ENCODE assay signal across 3 cellular contexts in the genomic region with DNA sequence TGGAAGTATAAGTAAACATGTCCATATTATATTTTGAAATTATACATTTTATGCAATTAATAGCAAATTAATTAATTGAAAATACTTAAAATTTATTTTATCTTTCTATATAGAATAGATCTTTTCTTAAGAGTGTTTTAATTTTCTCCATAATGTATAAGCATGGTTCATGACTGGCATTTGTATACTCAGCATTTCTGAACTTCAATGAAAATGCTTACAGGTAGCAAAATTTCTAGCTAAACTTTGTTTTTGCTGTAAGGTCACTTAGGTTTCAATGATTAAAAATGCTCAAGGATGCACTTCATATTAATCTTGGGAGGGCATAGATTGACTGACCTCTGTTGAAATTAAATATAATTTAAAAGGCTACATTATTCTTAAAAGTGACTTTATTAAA.
TF ChIP-seq lines count a peak whose summit lies in the region.

No MANE protein-coding gene starts in this region.

TF ChIP-seq in IMR-90, 13 proteins besides CTCF, POLR2A, EP300 and RAD21:
- TF ChIP-seq MXI1 (IDR thresholded peaks at IDR 0.05; ENCODE audit: borderline replicate concordance, low read depth, low read length) (no peak), MAFK (IDR thresholded peaks at IDR 0.05; ENCODE audit: low read depth, low read length) (peak; percentile 49)

TF ChIP-seq in K562, 482 proteins besides CTCF, POLR2A, EP300 and RAD21:
- peak; percentile 37; the same call in 1 of the 2 replicates for TF ChIP-seq ZNF316 (IDR thresholded peaks at IDR 0.05)
- TF ChIP-seq MAFF (IDR thresholded peaks at IDR 0.05; ENCODE audit: low read length): 0 out of 2 replicates have a peak, but pooled peaks have one; percentile 6
- TF ChIP-seq PTTG1 (tag; IDR thresholded peaks at IDR 0.05; ENCODE audit: low read depth): no peak

TF ChIP-seq in GM23338, 12 proteins besides CTCF, POLR2A, EP300 and RAD21:
- no peak for TF ChIP-seq NANOG (IDR thresholded peaks at IDR 0.05; ENCODE audit: borderline replicate concordance)
- no peak for TF ChIP-seq JUNB (IDR thresholded peaks at IDR 0.05; ENCODE audit: unreplicated experiment)
- no peak for TF ChIP-seq EZH2phosphoT487 (IDR thresholded peaks at IDR 0.05; ENCODE audit: unreplicated experiment)
- TF ChIP-seq CREB1 (CRISPR knock-in tag; IDR thresholded peaks at IDR 0.05; ENCODE audit: low read depth): no peak
- TF ChIP-seq, protein P1, sequence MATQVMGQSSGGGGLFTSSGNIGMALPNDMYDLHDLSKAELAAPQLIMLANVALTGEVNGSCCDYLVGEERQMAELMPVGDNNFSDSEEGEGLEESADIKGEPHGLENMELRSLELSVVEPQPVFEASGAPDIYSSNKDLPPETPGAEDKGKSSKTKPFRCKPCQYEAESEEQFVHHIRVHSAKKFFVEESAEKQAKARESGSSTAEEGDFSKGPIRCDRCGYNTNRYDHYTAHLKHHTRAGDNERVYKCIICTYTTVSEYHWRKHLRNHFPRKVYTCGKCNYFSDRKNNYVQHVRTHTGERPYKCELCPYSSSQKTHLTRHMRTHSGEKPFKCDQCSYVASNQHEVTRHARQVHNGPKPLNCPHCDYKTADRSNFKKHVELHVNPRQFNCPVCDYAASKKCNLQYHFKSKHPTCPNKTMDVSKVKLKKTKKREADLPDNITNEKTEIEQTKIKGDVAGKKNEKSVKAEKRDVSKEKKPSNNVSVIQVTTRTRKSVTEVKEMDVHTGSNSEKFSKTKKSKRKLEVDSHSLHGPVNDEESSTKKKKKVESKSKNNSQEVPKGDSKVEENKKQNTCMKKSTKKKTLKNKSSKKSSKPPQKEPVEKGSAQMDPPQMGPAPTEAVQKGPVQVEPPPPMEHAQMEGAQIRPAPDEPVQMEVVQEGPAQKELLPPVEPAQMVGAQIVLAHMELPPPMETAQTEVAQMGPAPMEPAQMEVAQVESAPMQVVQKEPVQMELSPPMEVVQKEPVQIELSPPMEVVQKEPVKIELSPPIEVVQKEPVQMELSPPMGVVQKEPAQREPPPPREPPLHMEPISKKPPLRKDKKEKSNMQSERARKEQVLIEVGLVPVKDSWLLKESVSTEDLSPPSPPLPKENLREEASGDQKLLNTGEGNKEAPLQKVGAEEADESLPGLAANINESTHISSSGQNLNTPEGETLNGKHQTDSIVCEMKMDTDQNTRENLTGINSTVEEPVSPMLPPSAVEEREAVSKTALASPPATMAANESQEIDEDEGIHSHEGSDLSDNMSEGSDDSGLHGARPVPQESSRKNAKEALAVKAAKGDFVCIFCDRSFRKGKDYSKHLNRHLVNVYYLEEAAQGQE (IDR thresholded peaks at IDR 0.05; ENCODE audit: unreplicated experiment): no peak
- no peak for TF ChIP-seq ZNF331 (CRISPR knock-in tag; IDR thresholded peaks at IDR 0.05; ENCODE audit: low read depth)
- no peak for TF ChIP-seq POLR2AphosphoS5 (IDR thresholded peaks at IDR 0.05; ENCODE audit: low read depth)
- no peak for TF ChIP-seq STAT1 (IDR thresholded peaks at IDR 0.05; ENCODE audit: unreplicated experiment)
- no peak for TF ChIP-seq EZH2 (IDR thresholded peaks at IDR 0.05; ENCODE audit: low read depth, unreplicated experiment)
- TF ChIP-seq, protein P2, sequence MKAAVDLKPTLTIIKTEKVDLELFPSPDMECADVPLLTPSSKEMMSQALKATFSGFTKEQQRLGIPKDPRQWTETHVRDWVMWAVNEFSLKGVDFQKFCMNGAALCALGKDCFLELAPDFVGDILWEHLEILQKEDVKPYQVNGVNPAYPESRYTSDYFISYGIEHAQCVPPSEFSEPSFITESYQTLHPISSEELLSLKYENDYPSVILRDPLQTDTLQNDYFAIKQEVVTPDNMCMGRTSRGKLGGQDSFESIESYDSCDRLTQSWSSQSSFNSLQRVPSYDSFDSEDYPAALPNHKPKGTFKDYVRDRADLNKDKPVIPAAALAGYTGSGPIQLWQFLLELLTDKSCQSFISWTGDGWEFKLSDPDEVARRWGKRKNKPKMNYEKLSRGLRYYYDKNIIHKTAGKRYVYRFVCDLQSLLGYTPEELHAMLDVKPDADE (IDR thresholded peaks at IDR 0.05): no peak
- TF ChIP-seq, protein P3, sequence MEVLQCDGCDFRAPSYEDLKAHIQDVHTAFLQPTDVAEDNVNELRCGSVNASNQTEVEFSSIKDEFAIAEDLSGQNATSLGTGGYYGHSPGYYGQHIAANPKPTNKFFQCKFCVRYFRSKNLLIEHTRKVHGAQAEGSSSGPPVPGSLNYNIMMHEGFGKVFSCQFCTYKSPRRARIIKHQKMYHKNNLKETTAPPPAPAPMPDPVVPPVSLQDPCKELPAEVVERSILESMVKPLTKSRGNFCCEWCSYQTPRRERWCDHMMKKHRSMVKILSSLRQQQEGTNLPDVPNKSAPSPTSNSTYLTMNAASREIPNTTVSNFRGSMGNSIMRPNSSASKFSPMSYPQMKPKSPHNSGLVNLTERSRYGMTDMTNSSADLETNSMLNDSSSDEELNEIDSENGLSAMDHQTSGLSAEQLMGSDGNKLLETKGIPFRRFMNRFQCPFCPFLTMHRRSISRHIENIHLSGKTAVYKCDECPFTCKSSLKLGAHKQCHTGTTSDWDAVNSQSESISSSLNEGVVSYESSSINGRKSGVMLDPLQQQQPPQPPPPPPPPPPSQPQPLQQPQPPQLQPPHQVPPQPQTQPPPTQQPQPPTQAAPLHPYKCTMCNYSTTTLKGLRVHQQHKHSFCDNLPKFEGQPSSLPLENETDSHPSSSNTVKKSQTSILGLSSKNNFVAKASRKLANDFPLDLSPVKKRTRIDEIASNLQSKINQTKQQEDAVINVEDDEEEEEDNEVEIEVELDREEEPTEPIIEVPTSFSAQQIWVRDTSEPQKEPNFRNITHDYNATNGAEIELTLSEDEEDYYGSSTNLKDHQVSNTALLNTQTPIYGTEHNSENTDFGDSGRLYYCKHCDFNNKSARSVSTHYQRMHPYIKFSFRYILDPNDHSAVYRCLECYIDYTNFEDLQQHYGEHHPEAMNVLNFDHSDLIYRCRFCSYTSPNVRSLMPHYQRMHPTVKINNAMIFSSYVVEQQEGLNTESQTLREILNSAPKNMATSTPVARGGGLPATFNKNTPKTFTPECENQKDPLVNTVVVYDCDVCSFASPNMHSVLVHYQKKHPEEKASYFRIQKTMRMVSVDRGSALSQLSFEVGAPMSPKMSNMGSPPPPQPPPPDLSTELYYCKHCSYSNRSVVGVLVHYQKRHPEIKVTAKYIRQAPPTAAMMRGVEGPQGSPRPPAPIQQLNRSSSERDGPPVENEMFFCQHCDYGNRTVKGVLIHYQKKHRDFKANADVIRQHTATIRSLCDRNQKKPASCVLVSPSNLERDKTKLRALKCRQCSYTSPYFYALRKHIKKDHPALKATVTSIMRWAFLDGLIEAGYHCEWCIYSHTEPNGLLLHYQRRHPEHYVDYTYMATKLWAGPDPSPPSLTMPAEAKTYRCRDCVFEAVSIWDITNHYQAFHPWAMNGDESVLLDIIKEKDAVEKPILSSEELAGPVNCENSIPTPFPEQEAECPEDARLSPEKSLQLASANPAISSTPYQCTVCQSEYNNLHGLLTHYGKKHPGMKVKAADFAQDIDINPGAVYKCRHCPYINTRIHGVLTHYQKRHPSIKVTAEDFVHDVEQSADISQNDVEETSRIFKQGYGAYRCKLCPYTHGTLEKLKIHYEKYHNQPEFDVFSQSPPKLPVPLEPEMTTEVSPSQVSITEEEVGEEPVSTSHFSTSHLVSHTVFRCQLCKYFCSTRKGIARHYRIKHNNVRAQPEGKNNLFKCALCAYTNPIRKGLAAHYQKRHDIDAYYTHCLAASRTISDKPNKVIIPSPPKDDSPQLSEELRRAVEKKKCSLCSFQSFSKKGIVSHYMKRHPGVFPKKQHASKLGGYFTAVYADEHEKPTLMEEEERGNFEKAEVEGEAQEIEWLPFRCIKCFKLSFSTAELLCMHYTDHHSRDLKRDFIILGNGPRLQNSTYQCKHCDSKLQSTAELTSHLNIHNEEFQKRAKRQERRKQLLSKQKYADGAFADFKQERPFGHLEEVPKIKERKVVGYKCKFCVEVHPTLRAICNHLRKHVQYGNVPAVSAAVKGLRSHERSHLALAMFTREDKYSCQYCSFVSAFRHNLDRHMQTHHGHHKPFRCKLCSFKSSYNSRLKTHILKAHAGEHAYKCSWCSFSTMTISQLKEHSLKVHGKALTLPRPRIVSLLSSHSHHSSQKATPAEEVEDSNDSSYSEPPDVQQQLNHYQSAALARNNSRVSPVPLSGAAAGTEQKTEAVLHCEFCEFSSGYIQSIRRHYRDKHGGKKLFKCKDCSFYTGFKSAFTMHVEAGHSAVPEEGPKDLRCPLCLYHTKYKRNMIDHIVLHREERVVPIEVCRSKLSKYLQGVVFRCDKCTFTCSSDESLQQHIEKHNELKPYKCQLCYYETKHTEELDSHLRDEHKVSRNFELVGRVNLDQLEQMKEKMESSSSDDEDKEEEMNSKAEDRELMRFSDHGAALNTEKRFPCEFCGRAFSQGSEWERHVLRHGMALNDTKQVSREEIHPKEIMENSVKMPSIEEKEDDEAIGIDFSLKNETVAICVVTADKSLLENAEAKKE (CRISPR knock-in tag; IDR thresholded peaks at IDR 0.05): no peak
- no peak for TF ChIP-seq ZNF114 (CRISPR knock-in tag; IDR thresholded peaks at IDR 0.05)
